10 cellular contexts compared by ENCODE assay signal in the genomic region with DNA sequence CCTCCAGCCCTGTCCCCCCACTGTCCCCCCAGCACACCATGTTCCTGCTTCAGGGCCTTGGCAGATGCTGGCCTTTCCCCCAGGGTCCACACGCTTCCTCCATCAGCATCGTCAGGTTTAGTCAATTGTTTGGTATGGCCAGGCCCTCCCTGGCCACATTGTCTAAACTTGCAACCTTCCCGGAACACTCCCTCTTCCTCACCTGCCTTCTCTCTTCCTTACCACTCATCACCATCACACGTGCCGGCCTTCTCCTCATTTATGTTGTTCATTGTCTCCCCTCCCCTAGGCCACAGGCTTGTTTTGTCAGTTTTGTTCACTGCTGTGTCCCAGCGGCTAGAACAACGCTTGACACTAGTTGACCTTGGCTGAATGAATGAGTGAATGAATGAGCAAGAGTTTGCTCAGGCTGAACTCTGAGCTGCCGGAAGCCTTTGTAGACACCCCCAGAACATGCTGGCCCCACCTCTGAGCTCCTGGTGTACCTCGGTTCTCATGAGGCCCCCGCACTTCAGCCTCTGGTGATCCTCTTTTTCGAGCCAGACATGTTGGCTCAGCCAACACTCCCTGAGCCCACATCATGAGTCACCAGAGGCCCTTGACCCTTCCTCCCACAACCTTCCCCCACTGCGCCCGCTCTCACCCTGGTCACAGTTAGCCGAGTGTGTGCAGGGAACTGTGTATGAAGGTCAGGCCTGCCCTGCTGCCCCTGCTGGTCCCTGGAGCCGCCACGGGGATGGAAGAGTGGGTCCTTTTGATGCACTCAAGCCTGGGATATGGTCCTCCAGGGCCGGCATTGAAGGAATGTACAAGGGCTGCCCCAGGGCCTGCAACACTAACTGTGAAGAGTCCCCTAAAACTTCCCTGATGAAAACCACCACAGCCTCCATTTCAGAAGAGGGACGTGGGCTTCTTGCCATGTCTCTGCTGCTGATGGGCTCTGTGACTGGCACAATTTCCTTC. TPM values are rescaled to one million over a fixed set of nuclear protein-coding genes. Genes with fewer than 3 reads are reported as not detected.
DNase-seq lines count a peak whose midpoint lies in the region; ATAC-seq and TF ChIP-seq lines count a peak whose summit lies in the region.
"Had no signal": no experiment of that assay in that cellular context is flagged by ENCODE, and none has a peak within 500 bp of the region (broad histone marks: within the 10 kb centered on the region; RNA-seq: fewer than 3 reads in every experiment).

No MANE protein-coding gene starts in this region.

- H3K27me3 ChIP-seq in CD8-positive, alpha-beta T cell (ENCODE audit: insufficient read depth, low read length) = no peaks in the 10 kb centered on the region
- H3K27me3 ChIP-seq: neutrophil had no signal

- peak overlapping the region; percentile 51 for H3K27ac ChIP-seq in adipose tissue (ENCODE audit: low read depth, low read length)
- no peak overlapping the region for H3K27ac ChIP-seq in CD8-positive, alpha-beta T cell (ENCODE audit: low read depth, low read length)
- H3K27ac ChIP-seq: neutrophil had no signal

- no peaks in the 10 kb centered on the region for H3K4me1 ChIP-seq in CD8-positive, alpha-beta T cell (ENCODE audit: insufficient read depth, low read length)

- H3K9me3 ChIP-seq in CD8-positive, alpha-beta T cell (ENCODE audit: low read length) = no peaks in the 10 kb centered on the region
- H3K9me3 ChIP-seq: neutrophil had no signal

- no peaks in the 10 kb centered on the region for H3K27me3 Mint-ChIP-seq in CD8-positive, alpha-beta T cell (ENCODE audit: low read depth)

- POLR2A ChIA-PET in CD8-positive, alpha-beta T cell (lab: Charles Lee) = no interaction called here

- H3K36me3 ChIP-seq in CD8-positive, alpha-beta T cell (ENCODE audit: insufficient read depth, low read length) = no peaks in the 10 kb centered on the region
- H3K36me3 ChIP-seq: neutrophil had no signal

- peaks cover 2% of the 10 kb centered on the region for H3K4me1 Mint-ChIP-seq in CD8-positive, alpha-beta T cell (ENCODE audit: low read depth)

- CTCF ChIA-PET in CD8-positive, alpha-beta T cell (lab: Charles Lee) = no interaction called here

- H3K9me3 Mint-ChIP-seq in CD8-positive, alpha-beta T cell = no peaks in the 10 kb centered on the region

- 60 to 84% (median 65%) methylated on average over 17 to 18 of the region's 18 CpGs for WGBS in adipose tissue, 3 donors

- no peak overlapping the region for H3K4me3 ChIP-seq in CD8-positive, alpha-beta T cell (ENCODE audit: low read depth, low read length)

- no peak for TF ChIP-seq CTCF in CD8-positive, alpha-beta T cell (IDR thresholded peaks at IDR 0.05)

- intact Hi-C loops in CD8-positive, alpha-beta T cell (cut with DNase I, micrococcal nuclease) = no loop called here

- ATAC-seq in CD8-positive, alpha-beta T cell = no peak

- peak; percentile 63 for DNase-seq in HS-27A (ENCODE audit: low read depth)
- DNase-seq in hepatic stellate cell (ENCODE audit: low spot score) = peak; percentile 95
- DNase-seq in stimulated activated CD8-positive, alpha-beta memory T cell treated with anti-CD3 and anti-CD28 coated beads, Interleukin-4, amount 100 ng/mL, for 48 hours = peak; percentile 18
- DNase-seq in NCI-H524 (lab: John Stamatoyannopoulos, UW) = no peak
- no peak for DNase-seq in activated T-cell treated with anti-CD3 and anti-CD28 coated beads for 4 hours
- no peak for DNase-seq in CD8-positive, alpha-beta T cell
- no peak for DNase-seq in activated naive CD4-positive, alpha-beta T cell treated with Interleukin-2 at 50 U/mL for 16 hours
- DNase-seq: NCI-H1694 treated with DMSO at 0.1 percent for 48 hours had no signal

- no peaks in the 10 kb centered on the region for H3K36me3 Mint-ChIP-seq in CD8-positive, alpha-beta T cell

- H3K27ac Mint-ChIP-seq in CD8-positive, alpha-beta T cell = no peak overlapping the region

- H3K4me3 Mint-ChIP-seq in CD8-positive, alpha-beta T cell = no peak overlapping the region

RNA-seq across cellular contexts. Expression of a gene that starts 57.5 kb away (rescaled TPM):
- polyA plus RNA-seq in adipose tissue = 10 to 100 TPM; 11.9 to 25.1 (median 14.8) TPM
- total RNA-seq in CD8-positive, alpha-beta T cell = 1 to 10 TPM; 3.3 to 6.9 TPM

Comparison
In these comparisons a context has a peak if more than half of its experiments do, and no peak if none do; other contexts are left out.
1. DNase-seq: peak in HS-27A (single experiment), hepatic stellate cell (single experiment) and stimulated activated CD8-positive, alpha-beta memory T cell treated with anti-CD3 and anti-CD28 coated beads, Interleukin-4, amount 100 ng/mL, for 48 hours (single experiment); none in NCI-H524 (0 of 2), activated T-cell treated with anti-CD3 and anti-CD28 coated beads for 4 hours (single experiment), CD8-positive, alpha-beta T cell (0 of 7) and activated naive CD4-positive, alpha-beta T cell treated with Interleukin-2 at 50 U/mL for 16 hours (single experiment).